ENCODE assay signal across 17 cellular contexts in the genomic region with DNA sequence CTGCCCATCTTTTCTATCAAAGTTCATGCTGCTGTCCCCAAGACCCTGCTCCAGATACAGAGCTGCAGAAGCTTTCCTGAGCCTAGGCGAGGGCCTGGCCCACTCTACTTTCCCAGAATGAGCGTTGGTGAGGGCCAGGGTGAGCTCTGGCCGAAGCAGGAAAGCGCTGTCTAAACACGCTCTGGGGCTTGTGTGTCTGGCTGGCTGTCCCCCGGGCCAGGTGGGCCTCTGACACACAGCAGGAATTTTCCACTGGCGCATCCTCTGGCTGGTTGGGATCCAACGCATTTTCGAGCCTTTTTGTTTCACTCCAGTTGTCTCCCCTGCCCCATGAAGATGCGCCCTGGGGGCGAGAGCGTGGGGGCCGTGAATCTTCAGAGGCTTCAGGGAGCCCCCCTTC. TPM values are rescaled to one million over a fixed set of nuclear protein-coding genes. Genes with fewer than 3 reads are reported as not detected.
DNase-seq lines count a peak whose midpoint lies in the region; ATAC-seq and TF ChIP-seq lines count a peak whose summit lies in the region.
"Had no signal": no experiment of that assay in that cellular context is flagged by ENCODE, and none has a peak within 500 bp of the region (broad histone marks: within the 10 kb centered on the region; RNA-seq: fewer than 3 reads in every experiment).

No MANE protein-coding gene starts in this region.

- no TSS peak for BruUV-seq in OCI-LY7 (replicated peaks; lab: Mats Ljungman, UMichigan)

- H3K36me3 ChIP-seq in sigmoid colon (no peaks in the 10 kb centered on the region), OCI-LY7 (ENCODE audit: insufficient read depth, low read length) (no peaks in the 10 kb centered on the region)
- H3K36me3 ChIP-seq: BLaER1, HAP-1 had no signal

- no peaks in the 10 kb centered on the region for H3K79me2 ChIP-seq in OCI-LY7 (ENCODE audit: insufficient read depth, low read depth, low read length)

- CTCF ChIA-PET in OCI-LY7 (lab: Charles Lee; ENCODE audit: unreplicated experiment) = no interaction called here

- TF ChIP-seq CTCF in sigmoid colon (IDR thresholded peaks at IDR 0.05) = no peak
- TF ChIP-seq CTCF in OCI-LY7 (conservative IDR thresholded peaks at IDR 0.05; ENCODE audit: low read length) = no peak

- no peaks in the 10 kb centered on the region for H3K27me3 ChIP-seq in sigmoid colon
- H3K27me3 ChIP-seq: BLaER1 had no signal

- H4K20me1 ChIP-seq in OCI-LY7 (ENCODE audit: insufficient read depth, low read length) = no peaks in the 10 kb centered on the region
- H4K20me1 ChIP-seq: BLaER1 had no signal

- no peaks in the 10 kb centered on the region for H3K9me2 ChIP-seq in OCI-LY7 (ENCODE audit: insufficient read depth, low read length)

- H3K4me2 ChIP-seq in OCI-LY7 (ENCODE audit: low read length) = no peak overlapping the region
- H3K4me2 ChIP-seq: BLaER1 had no signal

- ATAC-seq in stimulated activated naive CD8-positive, alpha-beta T cell treated with anti-CD3 and anti-CD28 coated beads, Interleukin-15, Interleukin-2, amounts not matched to agents 100 U/mL and 50 U/mL, for 24 hours = no peak

- H3K9me3 ChIP-seq in sigmoid colon (no peaks in the 10 kb centered on the region), OCI-LY7 (ENCODE audit: low read length) (no peaks in the 10 kb centered on the region)
- H3K9me3 ChIP-seq: Caco-2 had no signal

- H3K4me3 ChIP-seq in sigmoid colon = no peak overlapping the region
- H3K4me3 ChIP-seq in OCI-LY7 (ENCODE audit: low read depth, low read length, poor library complexity, severe bottlenecking) = no peak overlapping the region
- H3K4me3 ChIP-seq: BLaER1, HAP-1 had no signal

- WGBS in sigmoid colon, 2 donors = 86 to 88% methylated on average over 13 of the region's 13 CpGs

- POLR2A ChIA-PET in OCI-LY7 (lab: Charles Lee) = no interaction called here

- H3K27ac ChIP-seq in sigmoid colon = no peak overlapping the region
- no peak overlapping the region for H3K27ac ChIP-seq in OCI-LY7 (ENCODE audit: low read depth, low read length, poor library complexity, severe bottlenecking)
- H3K27ac ChIP-seq: 22Rv1, BLaER1 had no signal

- H2AFZ ChIP-seq in OCI-LY7 (ENCODE audit: low read length) = no peak overlapping the region

- H3K4me1 ChIP-seq in sigmoid colon = peaks cover 0 to 8% (median 0%) of the 10 kb centered on the region in 4 donors
- no peaks in the 10 kb centered on the region for H3K4me1 ChIP-seq in OCI-LY7 (ENCODE audit: insufficient read depth, low read length, poor library complexity, severe bottlenecking)
- H3K4me1 ChIP-seq: Caco-2, HAP-1 had no signal

- TF ChIP-seq EP300 in sigmoid colon (IDR thresholded peaks at IDR 0.05) = no peak

- TF ChIP-seq POLR2A in sigmoid colon (IDR thresholded peaks at IDR 0.05) = no peak

- intact Hi-C loops in sigmoid colon (cut with DNase I) (no loop called here), OCI-LY7 (cut with micrococcal nuclease; ENCODE audit: unreplicated experiment) (no loop called here)

- peak; percentile 37 for DNase-seq in activated effector memory CD4-positive, alpha-beta T cell treated with anti-CD3 and anti-CD28 coated beads, Interleukin-2, amount 50 U/mL, for 16 hours
- no peak for DNase-seq in activated effector memory CD4-positive, alpha-beta T cell treated with Interleukin-2 at 50 U/mL for 16 hours
- DNase-seq in ecto neural progenitor cell (ENCODE audit: low spot score) = peak; percentile 44
- DNase-seq in mesenteric fat pad (ENCODE audit: low spot score) = peak; percentile 73
- peak; percentile 67 for DNase-seq in sigmoid colon
- no peak for DNase-seq in stimulated activated naive CD8-positive, alpha-beta T cell treated with anti-CD3 and anti-CD28 coated beads, Interleukin-15, Interleukin-2, amounts not matched to agents 100 U/mL and 50 U/mL, for 24 hours
- no peak for DNase-seq in GM19238 (ENCODE audit: insufficient read length, low spot score)
- DNase-seq in OCI-LY7 (ENCODE audit: low spot score) = no peak
- DNase-seq: Caco-2; CD8-positive, alpha-beta memory T cell; DND-41; GDM1 had no signal

RNA-seq across cellular contexts. Expression of a gene that starts 17.8 kb away (rescaled TPM):
- total RNA-seq in mesenteric fat pad (1.9 TPM), sigmoid colon (10 to 100 TPM in 1 of 4 donors, 1 to 10 TPM in 3; 2.9 to 12.2 (median 6.1) TPM), OCI-LY7 (2022) (not detected in 2 replicates)
- 1 to 10 TPM in 1 of 3 donors, under 1 TPM in 2; under 0.01 to 2.3 (median 0.23) TPM for polyA plus RNA-seq in sigmoid colon
- not detected in 2 replicates for total RNA-seq in OCI-LY7 (2014; rRNA removed; shearing (Covaris generic))
- total RNA-seq: CD8-positive, alpha-beta memory T cell had no signal
- polyA plus RNA-seq: CD8-positive, alpha-beta memory T cell had no signal

RNA-seq across cellular contexts. Expression of a gene that starts 33.6 kb away (rescaled TPM):
- total RNA-seq in mesenteric fat pad = not detected
- total RNA-seq in sigmoid colon = not detected
- not detected for polyA plus RNA-seq in sigmoid colon
- not detected in 2 replicates for total RNA-seq in OCI-LY7 (2014; rRNA removed; shearing (Covaris generic))
- not detected in 2 replicates for total RNA-seq in OCI-LY7 (2022)
- total RNA-seq: A673; Caco-2; CD8-positive, alpha-beta memory T cell; H1 had no signal
- polyA plus RNA-seq: CD8-positive, alpha-beta memory T cell; H1 had no signal

Comparison
In these comparisons a context has a peak if more than half of its experiments do, and no peak if none do; other contexts are left out.
1. DNase-seq: peak in activated effector memory CD4-positive, alpha-beta T cell treated with anti-CD3 and anti-CD28 coated beads, Interleukin-2, amount 50 U/mL, for 16 hours (single experiment), ecto neural progenitor cell (single experiment), mesenteric fat pad (single experiment) and sigmoid colon (single experiment); none in activated effector memory CD4-positive, alpha-beta T cell treated with Interleukin-2 at 50 U/mL for 16 hours (single experiment), stimulated activated naive CD8-positive, alpha-beta T cell treated with anti-CD3 and anti-CD28 coated beads, Interleukin-15, Interleukin-2, amounts not matched to agents 100 U/mL and 50 U/mL, for 24 hours (single experiment), GM19238 (single experiment) and OCI-LY7 (single experiment).